ENCODE assay signal across 8 cellular contexts in the genomic region with DNA sequence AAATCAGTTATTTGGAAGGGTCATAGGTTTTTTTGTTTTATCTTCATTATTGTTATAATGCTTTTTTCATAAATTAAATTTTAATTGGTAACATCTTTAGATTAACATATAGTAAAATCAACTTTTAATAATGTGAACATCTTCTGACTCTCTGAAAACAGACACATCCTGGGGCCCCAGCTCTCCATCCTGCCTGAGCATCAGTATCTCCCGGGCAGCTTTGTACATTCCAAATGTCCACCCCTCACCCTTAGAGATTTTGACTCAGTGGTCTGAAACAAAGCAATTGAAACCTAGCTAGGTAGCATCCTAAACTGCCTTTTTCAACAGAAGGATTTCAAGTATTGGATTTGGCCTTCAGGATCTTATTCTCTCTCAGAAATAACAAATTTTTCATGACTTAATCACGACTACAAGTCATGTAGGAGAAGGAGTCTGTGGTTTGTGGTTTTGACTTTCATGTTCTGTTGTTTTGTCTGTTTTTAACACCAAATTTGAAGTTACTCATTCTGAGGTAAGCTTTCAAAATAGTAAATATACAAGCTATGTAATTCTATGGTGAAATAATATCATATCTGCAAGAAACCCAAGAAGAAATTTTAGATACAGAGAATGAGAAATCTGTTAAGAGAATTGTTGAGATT.
DNase-seq lines count a peak whose midpoint lies in the region; ATAC-seq, FAIRE-seq and TF ChIP-seq lines count a peak whose summit lies in the region.

No MANE protein-coding gene starts in this region.

- CTCF ChIA-PET in HepG2 (lab: Yijun Ruan, JAX; ENCODE audit: low intra/inter-chr PET ratio, low total read pairs): no interaction called here

- BruUV-seq in HepG2 (replicated peaks; lab: Mats Ljungman, UMichigan): no TSS peak

- 2% methylated on average over 2 of the region's 2 CpGs for WGBS in HepG2 (ENCODE audit: low lambda C conversion rate)

- H3K4me3 ChIP-seq in BLaER1 (no peak overlapping the region), choroid plexus epithelial cell (ENCODE audit: low read depth, low read length) (no peak overlapping the region), HepG2 (replicated peaks in 1 of 3; ENCODE audit: insufficient read depth in 1 of 3, low read depth in 2 of 3, low read length in 3 of 3) (no peak overlapping the region), lower lobe of right lung (no peak overlapping the region), upper lobe of right lung (no peak overlapping the region)

- no peaks in the 10 kb centered on the region for H3K79me2 ChIP-seq in HepG2 (ENCODE audit: insufficient read depth, low read length)

- H3K27ac ChIP-seq in BLaER1: no peak overlapping the region
- no peak overlapping the region for H3K27ac ChIP-seq in HepG2 (ENCODE audit: extremely low read length, insufficient read depth, low read length)
- no peak overlapping the region for H3K27ac ChIP-seq in lower lobe of right lung
- H3K27ac ChIP-seq in upper lobe of right lung: no peak overlapping the region

- TF ChIP-seq RAD21 in HepG2 (CRISPR knock-in tag; IDR thresholded peaks at IDR 0.05): no peak

- intact Hi-C loops in HepG2 (cut with micrococcal nuclease; ENCODE audit: unreplicated experiment): no loop called here
- intact Hi-C loops in lower lobe of right lung (cut with DNase I): no loop called here
- intact Hi-C loops in upper lobe of right lung (cut with DNase I): no loop called here

- H3K4me1 ChIP-seq in BLaER1 (peaks cover 12% of the 10 kb centered on the region), HepG2 (ENCODE audit: insufficient read depth, low read length) (no peaks in the 10 kb centered on the region), lower lobe of right lung (peaks cover 15% of the 10 kb centered on the region), upper lobe of right lung (peaks cover 4% of the 10 kb centered on the region)

- DNase-seq in choroid plexus epithelial cell (ENCODE audit: low read depth): peak; percentile 94
- DNase-seq in mucosa of gallbladder (ENCODE audit: low spot score): no peak
- no peak for DNase-seq in HepG2 (ENCODE audit: low spot score)
- no peak for DNase-seq in lower lobe of right lung
- DNase-seq in upper lobe of right lung: no peak

- peak overlapping the region; percentile 32 for H3K4me2 ChIP-seq in BLaER1
- H3K4me2 ChIP-seq in HepG2 (ENCODE audit: low read depth, low read length): no peak overlapping the region

- H3K9me3 ChIP-seq in BLaER1 (peaks cover 16% of the 10 kb centered on the region), HepG2 (ENCODE audit: low read length) (no peaks in the 10 kb centered on the region), lower lobe of right lung (no peaks in the 10 kb centered on the region), upper lobe of right lung (no peaks in the 10 kb centered on the region)

- no peak overlapping the region for H2AFZ ChIP-seq in HepG2 (ENCODE audit: low read length)

- in situ Hi-C loops in HepG2 (cut with HindIII; ENCODE audit: extremely low pct_ligation_motif_present, low pct_unique_long_range_greater_than_20kb): no loop called here

- H3K27me3 ChIP-seq in BLaER1 (no peaks in the 10 kb centered on the region), HepG2 (ENCODE audit: control insufficient read depth in 1 of 2, insufficient read depth in 2 of 2, low read length in 2 of 2) (no peaks in the 10 kb centered on the region), lower lobe of right lung (ENCODE audit: low read depth) (no peaks in the 10 kb centered on the region), upper lobe of right lung (no peaks in the 10 kb centered on the region)

- H3K36me3 ChIP-seq in BLaER1: no peaks in the 10 kb centered on the region
- H3K36me3 ChIP-seq in HepG2 (replicated peaks in 1 of 2; ENCODE audit: control insufficient read depth in 1 of 2, insufficient read depth in 2 of 2, low read length in 2 of 2): no peaks in the 10 kb centered on the region
- H3K36me3 ChIP-seq in lower lobe of right lung: no peaks in the 10 kb centered on the region
- no peaks in the 10 kb centered on the region for H3K36me3 ChIP-seq in upper lobe of right lung

- H4K20me1 ChIP-seq in BLaER1 (no peaks in the 10 kb centered on the region), HepG2 (ENCODE audit: insufficient read depth, low read length) (no peaks in the 10 kb centered on the region)

- TF ChIP-seq POLR2A in HepG2 (IDR thresholded peaks at IDR 0.05; ENCODE audit: insufficient read depth in 1 of 2, low read depth in 2 of 2, low read length in 2 of 2): no peak

- no peak for TF ChIP-seq CTCF in choroid plexus epithelial cell (conservative IDR thresholded peaks at IDR 0.05; ENCODE audit: low read depth, low read length)
- no peak for TF ChIP-seq CTCF in HepG2 (CRISPR knock-in tag; IDR thresholded peaks at IDR 0.05)
- TF ChIP-seq CTCF in lower lobe of right lung (IDR thresholded peaks at IDR 0.05): no peak
- no peak for TF ChIP-seq CTCF in upper lobe of right lung (IDR thresholded peaks at IDR 0.05)

- FAIRE-seq in HepG2 (lab: Jason Lieb, UNC): no peak

- TF ChIP-seq EP300 in HepG2 (IDR thresholded peaks at IDR 0.05; ENCODE audit: low read depth in 2 of 2, low read length in 2 of 2) (no peak), HepG2 (CRISPR knock-in tag; IDR thresholded peaks at IDR 0.05; ENCODE audit: borderline replicate concordance) (no peak)

- ATAC-seq in GM19395 (IDR thresholded peaks at IDR 0.05; ENCODE audit: unreplicated experiment): peak; percentile 92
- peak; percentile 68 for ATAC-seq in HG03280 (IDR thresholded peaks at IDR 0.05; ENCODE audit: unreplicated experiment)
- no peak for ATAC-seq in HepG2
- no peak for ATAC-seq in lower lobe of right lung
- ATAC-seq in upper lobe of right lung: no peak

- POLR2A ChIA-PET in HepG2 (lab: Yijun Ruan, JAX): no interaction called here

- H3K9ac ChIP-seq in BLaER1 (no peak overlapping the region), HepG2 (ENCODE audit: insufficient read depth, low read depth, low read length) (no peak overlapping the region)

TF ChIP-seq in HepG2, 621 proteins besides CTCF, POLR2A, EP300 and RAD21 (continues in another document):
- TF ChIP-seq ZNF251 (CRISPR knock-in tag; IDR thresholded peaks at IDR 0.05): no peak
- TF ChIP-seq ZNF737 (CRISPR knock-in tag; IDR thresholded peaks at IDR 0.05; ENCODE audit: borderline replicate concordance): no peak
- TF ChIP-seq, protein P1, sequence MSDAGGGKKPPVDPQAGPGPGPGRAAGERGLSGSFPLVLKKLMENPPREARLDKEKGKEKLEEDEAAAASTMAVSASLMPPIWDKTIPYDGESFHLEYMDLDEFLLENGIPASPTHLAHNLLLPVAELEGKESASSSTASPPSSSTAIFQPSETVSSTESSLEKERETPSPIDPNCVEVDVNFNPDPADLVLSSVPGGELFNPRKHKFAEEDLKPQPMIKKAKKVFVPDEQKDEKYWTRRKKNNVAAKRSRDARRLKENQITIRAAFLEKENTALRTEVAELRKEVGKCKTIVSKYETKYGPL (CRISPR knock-in tag; IDR thresholded peaks at IDR 0.05): no peak
- TF ChIP-seq, protein P2, sequence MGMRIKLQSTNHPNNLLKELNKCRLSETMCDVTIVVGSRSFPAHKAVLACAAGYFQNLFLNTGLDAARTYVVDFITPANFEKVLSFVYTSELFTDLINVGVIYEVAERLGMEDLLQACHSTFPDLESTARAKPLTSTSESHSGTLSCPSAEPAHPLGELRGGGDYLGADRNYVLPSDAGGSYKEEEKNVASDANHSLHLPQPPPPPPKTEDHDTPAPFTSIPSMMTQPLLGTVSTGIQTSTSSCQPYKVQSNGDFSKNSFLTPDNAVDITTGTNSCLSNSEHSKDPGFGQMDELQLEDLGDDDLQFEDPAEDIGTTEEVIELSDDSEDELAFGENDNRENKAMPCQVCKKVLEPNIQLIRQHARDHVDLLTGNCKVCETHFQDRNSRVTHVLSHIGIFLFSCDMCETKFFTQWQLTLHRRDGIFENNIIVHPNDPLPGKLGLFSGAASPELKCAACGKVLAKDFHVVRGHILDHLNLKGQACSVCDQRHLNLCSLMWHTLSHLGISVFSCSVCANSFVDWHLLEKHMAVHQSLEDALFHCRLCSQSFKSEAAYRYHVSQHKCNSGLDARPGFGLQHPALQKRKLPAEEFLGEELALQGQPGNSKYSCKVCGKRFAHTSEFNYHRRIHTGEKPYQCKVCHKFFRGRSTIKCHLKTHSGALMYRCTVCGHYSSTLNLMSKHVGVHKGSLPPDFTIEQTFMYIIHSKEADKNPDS (CRISPR knock-in tag; IDR thresholded peaks at IDR 0.05): no peak
- no peak for TF ChIP-seq ZC3H4 (CRISPR knock-in tag; IDR thresholded peaks at IDR 0.05; ENCODE audit: borderline replicate concordance)
- no peak for TF ChIP-seq RFX1 (IDR thresholded peaks at IDR 0.05)
- TF ChIP-seq, protein P3, sequence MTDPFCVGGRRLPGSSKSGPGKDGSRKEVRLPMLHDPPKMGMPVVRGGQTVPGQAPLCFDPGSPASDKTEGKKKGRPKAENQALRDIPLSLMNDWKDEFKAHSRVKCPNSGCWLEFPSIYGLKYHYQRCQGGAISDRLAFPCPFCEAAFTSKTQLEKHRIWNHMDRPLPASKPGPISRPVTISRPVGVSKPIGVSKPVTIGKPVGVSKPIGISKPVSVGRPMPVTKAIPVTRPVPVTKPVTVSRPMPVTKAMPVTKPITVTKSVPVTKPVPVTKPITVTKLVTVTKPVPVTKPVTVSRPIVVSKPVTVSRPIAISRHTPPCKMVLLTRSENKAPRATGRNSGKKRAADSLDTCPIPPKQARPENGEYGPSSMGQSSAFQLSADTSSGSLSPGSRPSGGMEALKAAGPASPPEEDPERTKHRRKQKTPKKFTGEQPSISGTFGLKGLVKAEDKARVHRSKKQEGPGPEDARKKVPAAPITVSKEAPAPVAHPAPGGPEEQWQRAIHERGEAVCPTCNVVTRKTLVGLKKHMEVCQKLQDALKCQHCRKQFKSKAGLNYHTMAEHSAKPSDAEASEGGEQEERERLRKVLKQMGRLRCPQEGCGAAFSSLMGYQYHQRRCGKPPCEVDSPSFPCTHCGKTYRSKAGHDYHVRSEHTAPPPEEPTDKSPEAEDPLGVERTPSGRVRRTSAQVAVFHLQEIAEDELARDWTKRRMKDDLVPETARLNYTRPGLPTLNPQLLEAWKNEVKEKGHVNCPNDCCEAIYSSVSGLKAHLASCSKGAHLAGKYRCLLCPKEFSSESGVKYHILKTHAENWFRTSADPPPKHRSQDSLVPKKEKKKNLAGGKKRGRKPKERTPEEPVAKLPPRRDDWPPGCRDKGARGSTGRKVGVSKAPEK (CRISPR knock-in tag; IDR thresholded peaks at IDR 0.05; ENCODE audit: borderline replicate concordance): no peak
- no peak for TF ChIP-seq ETV6 (CRISPR knock-in tag; conservative IDR thresholded peaks at IDR 0.05)
- TF ChIP-seq MAFF (IDR thresholded peaks at IDR 0.05; ENCODE audit: low read depth, low read length): no peak
- TF ChIP-seq, protein P4, sequence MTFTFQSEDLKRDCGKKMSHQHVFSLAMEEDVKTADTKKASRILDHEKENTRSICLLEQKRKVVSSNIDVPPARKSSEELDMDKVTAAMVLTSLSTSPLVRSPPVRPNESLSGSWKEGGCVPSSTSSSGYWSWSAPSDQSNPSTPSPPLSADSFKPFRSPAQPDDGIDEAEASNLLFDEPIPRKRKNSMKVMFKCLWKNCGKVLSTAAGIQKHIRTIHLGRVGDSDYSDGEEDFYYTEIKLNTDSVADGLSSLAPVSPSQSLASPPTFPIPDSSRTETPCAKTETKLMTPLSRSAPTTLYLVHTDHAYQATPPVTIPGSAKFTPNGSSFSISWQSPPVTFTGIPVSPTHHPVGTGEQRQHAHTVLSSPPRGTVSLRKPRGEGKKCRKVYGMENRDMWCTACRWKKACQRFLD (CRISPR knock-in tag; IDR thresholded peaks at IDR 0.05; ENCODE audit: borderline replicate concordance): no peak

Comparison
In these comparisons a context has a peak if more than half of its experiments do, and no peak if none do; other contexts are left out.
1. ATAC-seq: peak in GM19395 (single experiment) and HG03280 (single experiment); none in HepG2 (single experiment), lower lobe of right lung (0 of 2) and upper lobe of right lung (single experiment).